Comparison of ENCODE assay signal across 23 cellular contexts in genomic region chr11:87583931-87584330, GRCh38.
DNase-seq lines count a peak whose midpoint lies in the region; ATAC-seq, FAIRE-seq and TF ChIP-seq lines count a peak whose summit lies in the region.
"Had no signal": no experiment of that assay in that cellular context is flagged by ENCODE, and none has a peak within 500 bp of the region (broad histone marks: within the 10 kb centered on the region; RNA-seq: fewer than 3 reads in every experiment).

No MANE protein-coding gene starts in this region.

- H3K4me1 ChIP-seq in breast epithelium (no peaks in the 10 kb centered on the region), foreskin keratinocyte (no peaks in the 10 kb centered on the region)
- H3K4me1 ChIP-seq: BLaER1, Caco-2 had no signal

- H3K27ac Mint-ChIP-seq in MCF 10A (ENCODE audit: low read depth, unreplicated experiment) = peak overlapping the region; percentile 95
- H3K27ac Mint-ChIP-seq: B cell; CD4-positive, CD25-positive, alpha-beta regulatory T cell; CD8-positive, alpha-beta T cell had no signal

- intact Hi-C loops in MCF 10A (cut with micrococcal nuclease) = no loop called here
- intact Hi-C loops in breast epithelium (cut with DNase I; ENCODE audit: low total_unique reads) = no loop called here

- H3K36me3 ChIP-seq in breast epithelium = no peaks in the 10 kb centered on the region
- no peaks in the 10 kb centered on the region for H3K36me3 ChIP-seq in bronchial epithelial cell (ENCODE audit: control insufficient read depth, insufficient read depth, low read length)
- H3K36me3 ChIP-seq: BLaER1 had no signal

- peak; percentile 52 for DNase-seq in MCF 10A (ENCODE audit: unreplicated experiment)
- no peak for DNase-seq in breast epithelium (ENCODE audit: low spot score in 2 of 2)
- peak; percentile 97 for DNase-seq in bronchial epithelial cell (ENCODE audit: low read depth)
- DNase-seq in foreskin keratinocyte = peak; percentile 83 to 88
- DNase-seq in activated CD8-positive, alpha-beta memory T cell treated with anti-CD3 and anti-CD28 coated beads for 24 hours = no peak
- DNase-seq in NCI-H2196 treated with DMSO at 0.1 percent for 48 hours (lab: John Stamatoyannopoulos, UW; ENCODE audit: unreplicated experiment) = no peak
- DNase-seq: Caco-2; CD4-positive, CD25-positive, alpha-beta regulatory T cell; CD8-positive, alpha-beta T cell; DMS153; DND-41; GM23248; H7; HCEC 1CT had no signal

- no peak overlapping the region for H3K27ac ChIP-seq in breast epithelium
- H3K27ac ChIP-seq in foreskin keratinocyte = no peak overlapping the region
- H3K27ac ChIP-seq: 22Rv1, BLaER1, C4-2B, GM23248 had no signal

- no peaks in the 10 kb centered on the region for H3K36me3 Mint-ChIP-seq in MCF 10A (ENCODE audit: insufficient read depth, unreplicated experiment)
- H3K36me3 Mint-ChIP-seq: CD4-positive, CD25-positive, alpha-beta regulatory T cell; CD8-positive, alpha-beta T cell had no signal

- FAIRE-seq in bronchial epithelial cell (lab: Jason Lieb, UNC) = no peak
- FAIRE-seq: A204.1, G401.6, GM12892, H1 had no signal

- ATAC-seq in foreskin keratinocyte (peak; percentile 44), GM21526 (IDR thresholded peaks at IDR 0.05; ENCODE audit: low FRiP score, unreplicated experiment) (no peak)
- ATAC-seq: CD8-positive, alpha-beta T cell had no signal

- TF ChIP-seq CTCF in MCF 10A (IDR thresholded peaks at IDR 0.05; ENCODE audit: unreplicated experiment) = no peak
- no peak for TF ChIP-seq CTCF in breast epithelium (IDR thresholded peaks at IDR 0.05)
- no peak for TF ChIP-seq CTCF in bronchial epithelial cell (IDR thresholded peaks at IDR 0.05; ENCODE audit: insufficient read depth, low read length, severe bottlenecking)
- no peak for TF ChIP-seq CTCF in foreskin keratinocyte (conservative IDR thresholded peaks at IDR 0.05)

- H3K4me3 ChIP-seq in breast epithelium (no peak overlapping the region), bronchial epithelial cell (ENCODE audit: low read depth, low read length) (no peak overlapping the region)
- H3K4me3 ChIP-seq: BLaER1, GM23248 had no signal

- H3K27me3 ChIP-seq in breast epithelium (no peaks in the 10 kb centered on the region), bronchial epithelial cell (ENCODE audit: control insufficient read depth, insufficient read depth, low read length) (no peaks in the 10 kb centered on the region), foreskin keratinocyte (no peaks in the 10 kb centered on the region)
- H3K27me3 ChIP-seq: BLaER1 had no signal

- TF ChIP-seq POLR2A in breast epithelium (IDR thresholded peaks at IDR 0.05) = no peak

- no peak overlapping the region for H3K4me3 Mint-ChIP-seq in MCF 10A (ENCODE audit: unreplicated experiment)
- H3K4me3 Mint-ChIP-seq: B cell; CD4-positive, CD25-positive, alpha-beta regulatory T cell; CD8-positive, alpha-beta T cell had no signal

- peaks cover 19% of the 10 kb centered on the region for H3K4me1 Mint-ChIP-seq in MCF 10A (ENCODE audit: insufficient read depth, unreplicated experiment)
- H3K4me1 Mint-ChIP-seq: B cell; CD4-positive, CD25-positive, alpha-beta regulatory T cell had no signal

- BruUV-seq in MCF 10A (replicated peaks; lab: Mats Ljungman, UMichigan) = TSS peak; percentile 62

- no peaks in the 10 kb centered on the region for H3K9me3 Mint-ChIP-seq in MCF 10A (ENCODE audit: unreplicated experiment)

- POLR2A ChIA-PET in MCF 10A (lab: Yijun Ruan, JAX) = interaction anchor here (0.8 to 1.7 kb wide), 3 partner anchors 11 to 41 kb away, joined by 3 to 9 read pairs (median 4); no protein-coding TSS in a partner anchor

- CTCF ChIA-PET in MCF 10A (lab: Yijun Ruan, JAX) = interaction anchor here (0.6 to 1.2 kb wide), 5 partner anchors 13 to 1227 kb away, joined by 3 to 9 read pairs (median 3); no protein-coding TSS in a partner anchor

- peaks cover 0 to 6% of the 10 kb centered on the region in 2 donors for H3K9me3 ChIP-seq in breast epithelium
- H3K9me3 ChIP-seq: Caco-2 had no signal

- H3K27me3 Mint-ChIP-seq in MCF 10A (ENCODE audit: insufficient read depth, unreplicated experiment) = no peaks in the 10 kb centered on the region
- H3K27me3 Mint-ChIP-seq: B cell had no signal

Comparison
In these comparisons a context has a peak if more than half of its experiments do, and no peak if none do; other contexts are left out.
1. DNase-seq: peak in MCF 10A (single experiment), bronchial epithelial cell (single experiment) and foreskin keratinocyte (2 of 2); none in breast epithelium (0 of 2), activated CD8-positive, alpha-beta memory T cell treated with anti-CD3 and anti-CD28 coated beads for 24 hours (single experiment) and NCI-H2196 treated with DMSO at 0.1 percent for 48 hours (single experiment).